Comparison of ENCODE assay signal across 33 cellular contexts in genomic region chr22:32127904-32128303, GRCh38. TPM values are rescaled to one million over a fixed set of nuclear protein-coding genes. Genes with fewer than 3 reads are reported as not detected.
DNase-seq lines count a peak whose midpoint lies in the region; ATAC-seq and TF ChIP-seq lines count a peak whose summit lies in the region.
"Had no signal": no experiment of that assay in that cellular context is flagged by ENCODE, and none has a peak within 500 bp of the region (broad histone marks: within the 10 kb centered on the region; RNA-seq: fewer than 3 reads in every experiment).

No MANE protein-coding gene starts in this region.

- H3K4me1 ChIP-seq in GM23338 (ENCODE audit: insufficient read depth) = no peaks in the 10 kb centered on the region
- H3K4me1 ChIP-seq in OCI-LY3 (ENCODE audit: low read length) = no peaks in the 10 kb centered on the region
- H3K4me1 ChIP-seq: A549, esophagus muscularis mucosa, foreskin keratinocyte, heart right ventricle, Peyer's patch, tibial artery had no signal

- no peak overlapping the region for H3K4me3 ChIP-seq in GM23338
- no peak overlapping the region for H3K4me3 ChIP-seq in OCI-LY3 (ENCODE audit: low read length)
- H3K4me3 ChIP-seq: A549, esophagus muscularis mucosa, heart right ventricle, Peyer's patch, tibial artery had no signal

- peaks cover 12% of the 10 kb centered on the region for H3K27me3 Mint-ChIP-seq in GM23338 (ENCODE audit: insufficient read depth, low read depth, poor library complexity)
- H3K27me3 Mint-ChIP-seq: activated CD4-positive, alpha-beta memory T cell treated with anti-CD3 and anti-CD28 coated beads for 36 hours; activated naive CD4-positive, alpha-beta T cell treated with anti-CD3 and anti-CD28 coated beads, Interleukin-2, amount 50 U/mL, for 24 hours; activated T-helper 17 cell treated with anti-CD3 and anti-CD28 coated beads, Interleukin-2, amount 50 U/mL, for 72 hours; T-cell had no signal

- no peaks in the 10 kb centered on the region for H3K27me3 ChIP-seq in GM23338 (ENCODE audit: insufficient read depth)
- no peaks in the 10 kb centered on the region for H3K27me3 ChIP-seq in OCI-LY3 (ENCODE audit: low read depth, low read length)
- H3K27me3 ChIP-seq: foreskin keratinocyte, heart right ventricle, Peyer's patch had no signal

- H3K79me2 ChIP-seq in GM23338 (replicated peaks; ENCODE audit: insufficient read depth) (no peaks in the 10 kb centered on the region), OCI-LY3 (ENCODE audit: low read length) (no peaks in the 10 kb centered on the region)

- no peaks in the 10 kb centered on the region for H3K36me3 Mint-ChIP-seq in GM23338 (ENCODE audit: low read depth)
- H3K36me3 Mint-ChIP-seq: activated CD4-positive, alpha-beta memory T cell treated with anti-CD3 and anti-CD28 coated beads for 36 hours; activated naive CD4-positive, alpha-beta T cell treated with anti-CD3 and anti-CD28 coated beads, Interleukin-2, amount 50 U/mL, for 24 hours; immature natural killer cell; T-cell had no signal

- H4K20me1 ChIP-seq in GM23338 (replicated peaks; ENCODE audit: insufficient read depth) (no peaks in the 10 kb centered on the region), OCI-LY3 (ENCODE audit: insufficient read depth, low read length) (no peaks in the 10 kb centered on the region)

- H3K4me3 Mint-ChIP-seq in GM23338 = no peak overlapping the region
- H3K4me3 Mint-ChIP-seq: activated CD4-positive, alpha-beta memory T cell treated with anti-CD3 and anti-CD28 coated beads for 36 hours; activated naive CD4-positive, alpha-beta T cell treated with anti-CD3 and anti-CD28 coated beads, Interleukin-2, amount 50 U/mL, for 24 hours; activated T-helper 17 cell treated with anti-CD3 and anti-CD28 coated beads, Interleukin-2, amount 50 U/mL, for 72 hours; CD8-positive, alpha-beta memory T cell; effector memory CD8-positive, alpha-beta T cell; immature natural killer cell; T-cell had no signal

- no peak overlapping the region for H3K27ac Mint-ChIP-seq in GM23338
- H3K27ac Mint-ChIP-seq: activated CD4-positive, alpha-beta memory T cell treated with anti-CD3 and anti-CD28 coated beads for 36 hours; activated naive CD4-positive, alpha-beta T cell treated with anti-CD3 and anti-CD28 coated beads, Interleukin-2, amount 50 U/mL, for 24 hours; activated T-helper 17 cell treated with anti-CD3 and anti-CD28 coated beads, Interleukin-2, amount 50 U/mL, for 72 hours; effector memory CD8-positive, alpha-beta T cell; immature natural killer cell; T-cell had no signal

- H3K9me3 Mint-ChIP-seq in GM23338 = peaks cover 5% of the 10 kb centered on the region; the same call in 2 of the 3 replicates
- H3K9me3 Mint-ChIP-seq: activated CD4-positive, alpha-beta memory T cell treated with anti-CD3 and anti-CD28 coated beads for 36 hours; activated naive CD4-positive, alpha-beta T cell treated with anti-CD3 and anti-CD28 coated beads, Interleukin-2, amount 50 U/mL, for 24 hours; activated T-helper 17 cell treated with anti-CD3 and anti-CD28 coated beads, Interleukin-2, amount 50 U/mL, for 72 hours; effector memory CD8-positive, alpha-beta T cell; immature natural killer cell; T-cell had no signal

- DNase-seq in GM23338 (ENCODE audit: low spot score) = peak; percentile 86
- peak; percentile 23 for DNase-seq in iPS DF 19.7 (ENCODE audit: low read depth, low spot score)
- DNase-seq in OCI-M2 (lab: John Stamatoyannopoulos, UW; ENCODE audit: unreplicated experiment) = no peak
- no peak for DNase-seq in mesenteric fat pad (ENCODE audit: low spot score)
- no peak for DNase-seq in stimulated activated CD4-positive, alpha-beta T cell treated with anti-CD3 and anti-CD28 coated beads, Interleukin-15, amount 100 ng/mL, for 24 hours
- DNase-seq: activated CD4-positive, alpha-beta memory T cell treated with anti-CD3 and anti-CD28 coated beads for 36 hours; activated CD8-positive, alpha-beta memory T cell treated with anti-CD3 and anti-CD28 coated beads, Interleukin-2, amount 50 U/mL, for 4 hours; amygdala; CD8-positive, alpha-beta memory T cell; DMS 273 treated with DMSO at 0.1 percent for 48 hours; effector memory CD8-positive, alpha-beta T cell; foreskin keratinocyte; heart right ventricle; immature natural killer cell; Kasumi-1; left colon; NCI-H1092; NCI-H1694 treated with DMSO at 0.1 percent for 48 hours; NCI-H510A treated with DMSO at 0.1 percent for 48 hours; Peyer's patch; T-cell; tibial artery had no signal

- H3K9ac ChIP-seq in OCI-LY3 (ENCODE audit: low read length) = no peak overlapping the region

- H2AFZ ChIP-seq in GM23338 (peak overlapping the region; percentile 60), OCI-LY3 (ENCODE audit: low read depth, low read length) (no peak overlapping the region)

- ATAC-seq in GM23338 (peak; percentile 91), HG03457 (IDR thresholded peaks at IDR 0.05; ENCODE audit: unreplicated experiment) (no peak)
- ATAC-seq: A549; activated CD4-positive, CD25-positive, alpha-beta regulatory T cell treated with anti-CD3 and anti-CD28 coated beads, Interleukin-2, amount 50 U/mL, for 24 hours; activated T-helper 17 cell treated with anti-CD3 and anti-CD28 coated beads, Interleukin-2, amount 50 U/mL, for 72 hours; effector memory CD8-positive, alpha-beta T cell; foreskin keratinocyte; heart right ventricle; HepG2; left colon; T-cell had no signal

- H3K27ac ChIP-seq in 22Rv1 (no peak overlapping the region), GM23338 (ENCODE audit: low read depth) (no peak overlapping the region), OCI-LY3 (ENCODE audit: low read length) (no peak overlapping the region)
- H3K27ac ChIP-seq: A549, esophagus muscularis mucosa, foreskin keratinocyte, heart right ventricle, Peyer's patch, tibial artery had no signal

- H3K36me3 ChIP-seq in GM23338 (ENCODE audit: insufficient read depth) (no peaks in the 10 kb centered on the region), OCI-LY3 (replicated peaks; ENCODE audit: low read depth, low read length) (no peaks in the 10 kb centered on the region)
- H3K36me3 ChIP-seq: esophagus muscularis mucosa, heart right ventricle, Peyer's patch, tibial artery had no signal

- TF ChIP-seq CTCF in 22Rv1 (IDR thresholded peaks at IDR 0.05) (peak; percentile 23; the same call in 1 of the 2 replicates), GM23338 (conservative IDR thresholded peaks at IDR 0.05; ENCODE audit: low read depth in 2 of 2) (peak; percentile 88 to 89), OCI-LY3 (IDR thresholded peaks at IDR 0.05; ENCODE audit: low read depth, low read length) (peak; percentile 22; the same call in 1 of the 2 replicates)

- no peaks in the 10 kb centered on the region for H3F3A ChIP-seq in GM23338 (replicated peaks; ENCODE audit: low read depth)

- H3K4me2 ChIP-seq in GM23338 (no peak overlapping the region), OCI-LY3 (ENCODE audit: low read length) (no peak overlapping the region)
- H3K4me2 ChIP-seq: A549 had no signal

- H3K4me1 Mint-ChIP-seq in GM23338 = peaks cover 8% of the 10 kb centered on the region
- H3K4me1 Mint-ChIP-seq: immature natural killer cell had no signal

- no peaks in the 10 kb centered on the region for H3K9me2 ChIP-seq in GM23338 (ENCODE audit: insufficient read depth)

- H3K9me3 ChIP-seq in OCI-LY3 (ENCODE audit: insufficient read depth, low read length) = no peaks in the 10 kb centered on the region
- H3K9me3 ChIP-seq: A549, esophagus muscularis mucosa, heart right ventricle, Peyer's patch, tibial artery had no signal

TF ChIP-seq in GM23338, 12 proteins besides CTCF, POLR2A, EP300 and RAD21 (continues in another document):
- TF ChIP-seq, protein P1, sequence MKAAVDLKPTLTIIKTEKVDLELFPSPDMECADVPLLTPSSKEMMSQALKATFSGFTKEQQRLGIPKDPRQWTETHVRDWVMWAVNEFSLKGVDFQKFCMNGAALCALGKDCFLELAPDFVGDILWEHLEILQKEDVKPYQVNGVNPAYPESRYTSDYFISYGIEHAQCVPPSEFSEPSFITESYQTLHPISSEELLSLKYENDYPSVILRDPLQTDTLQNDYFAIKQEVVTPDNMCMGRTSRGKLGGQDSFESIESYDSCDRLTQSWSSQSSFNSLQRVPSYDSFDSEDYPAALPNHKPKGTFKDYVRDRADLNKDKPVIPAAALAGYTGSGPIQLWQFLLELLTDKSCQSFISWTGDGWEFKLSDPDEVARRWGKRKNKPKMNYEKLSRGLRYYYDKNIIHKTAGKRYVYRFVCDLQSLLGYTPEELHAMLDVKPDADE (IDR thresholded peaks at IDR 0.05) = no peak
- TF ChIP-seq, protein P2, sequence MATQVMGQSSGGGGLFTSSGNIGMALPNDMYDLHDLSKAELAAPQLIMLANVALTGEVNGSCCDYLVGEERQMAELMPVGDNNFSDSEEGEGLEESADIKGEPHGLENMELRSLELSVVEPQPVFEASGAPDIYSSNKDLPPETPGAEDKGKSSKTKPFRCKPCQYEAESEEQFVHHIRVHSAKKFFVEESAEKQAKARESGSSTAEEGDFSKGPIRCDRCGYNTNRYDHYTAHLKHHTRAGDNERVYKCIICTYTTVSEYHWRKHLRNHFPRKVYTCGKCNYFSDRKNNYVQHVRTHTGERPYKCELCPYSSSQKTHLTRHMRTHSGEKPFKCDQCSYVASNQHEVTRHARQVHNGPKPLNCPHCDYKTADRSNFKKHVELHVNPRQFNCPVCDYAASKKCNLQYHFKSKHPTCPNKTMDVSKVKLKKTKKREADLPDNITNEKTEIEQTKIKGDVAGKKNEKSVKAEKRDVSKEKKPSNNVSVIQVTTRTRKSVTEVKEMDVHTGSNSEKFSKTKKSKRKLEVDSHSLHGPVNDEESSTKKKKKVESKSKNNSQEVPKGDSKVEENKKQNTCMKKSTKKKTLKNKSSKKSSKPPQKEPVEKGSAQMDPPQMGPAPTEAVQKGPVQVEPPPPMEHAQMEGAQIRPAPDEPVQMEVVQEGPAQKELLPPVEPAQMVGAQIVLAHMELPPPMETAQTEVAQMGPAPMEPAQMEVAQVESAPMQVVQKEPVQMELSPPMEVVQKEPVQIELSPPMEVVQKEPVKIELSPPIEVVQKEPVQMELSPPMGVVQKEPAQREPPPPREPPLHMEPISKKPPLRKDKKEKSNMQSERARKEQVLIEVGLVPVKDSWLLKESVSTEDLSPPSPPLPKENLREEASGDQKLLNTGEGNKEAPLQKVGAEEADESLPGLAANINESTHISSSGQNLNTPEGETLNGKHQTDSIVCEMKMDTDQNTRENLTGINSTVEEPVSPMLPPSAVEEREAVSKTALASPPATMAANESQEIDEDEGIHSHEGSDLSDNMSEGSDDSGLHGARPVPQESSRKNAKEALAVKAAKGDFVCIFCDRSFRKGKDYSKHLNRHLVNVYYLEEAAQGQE (IDR thresholded peaks at IDR 0.05; ENCODE audit: unreplicated experiment) = no peak

RNA-seq across cellular contexts. Expression of gene C22orf42, which starts 31.2 kb away (rescaled TPM):
- total RNA-seq in GM23338 (2014; rRNA removed; shearing (Covaris generic)) = 0.23 and 0.76 TPM in 2 replicates
- 0.49 and 1.2 TPM in 2 replicates for polyA plus RNA-seq in GM23338 (2016; fragmentation: Nextera tagmentation; extraction: Ambion mirVana)
- total RNA-seq in mesenteric fat pad = not detected
- total RNA-seq: activated CD4-positive, alpha-beta memory T cell treated with anti-CD3 and anti-CD28 coated beads for 36 hours; activated T-helper 17 cell treated with anti-CD3 and anti-CD28 coated beads, Interleukin-2, amount 50 U/mL, for 72 hours; CD8-positive, alpha-beta memory T cell; foreskin keratinocyte; G401; heart right ventricle; HepG2; left colon; Peyer's patch; pulmonary artery endothelial cell; T-cell had no signal
- polyA plus RNA-seq: A549; CD8-positive, alpha-beta memory T cell; foreskin keratinocyte; heart right ventricle; HepG2; immature natural killer cell had no signal

Comparison
In these comparisons a context has a peak if more than half of its experiments do, and no peak if none do; other contexts are left out.
1. CTCF ChIP-seq: peak in every context shown above with its lines; median percentile 88 in GM23338; 23 in 22Rv1; 22 in OCI-LY3.
2. DNase-seq: peak in GM23338 (single experiment) and iPS DF 19.7 (single experiment); none in OCI-M2 (single experiment), mesenteric fat pad (single experiment) and stimulated activated CD4-positive, alpha-beta T cell treated with anti-CD3 and anti-CD28 coated beads, Interleukin-15, amount 100 ng/mL, for 24 hours (single experiment).